1 cellular context compared by ENCODE assay signal in the genomic region with DNA sequence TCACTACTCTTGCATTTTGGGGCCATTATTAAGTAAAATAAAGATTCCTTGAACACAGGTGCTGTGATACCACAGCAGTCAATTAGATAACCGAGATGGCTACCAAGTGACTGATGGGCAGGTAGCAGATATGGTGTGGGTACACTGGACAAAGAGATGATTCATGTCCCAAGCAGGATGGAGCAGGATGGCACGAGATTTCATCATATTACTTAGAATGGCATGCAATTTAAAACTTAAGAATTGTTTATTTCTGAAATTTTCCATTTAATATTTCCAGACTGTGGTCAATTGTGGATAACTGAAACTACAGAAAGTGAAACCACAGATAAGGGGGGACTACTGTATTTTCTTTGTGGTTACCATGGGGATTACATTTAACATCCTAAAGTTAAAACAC.
TF ChIP-seq lines count a peak whose summit lies in the region.

No MANE protein-coding gene starts in this region.

TF ChIP-seq in GM23338, 12 proteins besides CTCF, POLR2A, EP300 and RAD21 (continued from another document):
- TF ChIP-seq, protein P1, sequence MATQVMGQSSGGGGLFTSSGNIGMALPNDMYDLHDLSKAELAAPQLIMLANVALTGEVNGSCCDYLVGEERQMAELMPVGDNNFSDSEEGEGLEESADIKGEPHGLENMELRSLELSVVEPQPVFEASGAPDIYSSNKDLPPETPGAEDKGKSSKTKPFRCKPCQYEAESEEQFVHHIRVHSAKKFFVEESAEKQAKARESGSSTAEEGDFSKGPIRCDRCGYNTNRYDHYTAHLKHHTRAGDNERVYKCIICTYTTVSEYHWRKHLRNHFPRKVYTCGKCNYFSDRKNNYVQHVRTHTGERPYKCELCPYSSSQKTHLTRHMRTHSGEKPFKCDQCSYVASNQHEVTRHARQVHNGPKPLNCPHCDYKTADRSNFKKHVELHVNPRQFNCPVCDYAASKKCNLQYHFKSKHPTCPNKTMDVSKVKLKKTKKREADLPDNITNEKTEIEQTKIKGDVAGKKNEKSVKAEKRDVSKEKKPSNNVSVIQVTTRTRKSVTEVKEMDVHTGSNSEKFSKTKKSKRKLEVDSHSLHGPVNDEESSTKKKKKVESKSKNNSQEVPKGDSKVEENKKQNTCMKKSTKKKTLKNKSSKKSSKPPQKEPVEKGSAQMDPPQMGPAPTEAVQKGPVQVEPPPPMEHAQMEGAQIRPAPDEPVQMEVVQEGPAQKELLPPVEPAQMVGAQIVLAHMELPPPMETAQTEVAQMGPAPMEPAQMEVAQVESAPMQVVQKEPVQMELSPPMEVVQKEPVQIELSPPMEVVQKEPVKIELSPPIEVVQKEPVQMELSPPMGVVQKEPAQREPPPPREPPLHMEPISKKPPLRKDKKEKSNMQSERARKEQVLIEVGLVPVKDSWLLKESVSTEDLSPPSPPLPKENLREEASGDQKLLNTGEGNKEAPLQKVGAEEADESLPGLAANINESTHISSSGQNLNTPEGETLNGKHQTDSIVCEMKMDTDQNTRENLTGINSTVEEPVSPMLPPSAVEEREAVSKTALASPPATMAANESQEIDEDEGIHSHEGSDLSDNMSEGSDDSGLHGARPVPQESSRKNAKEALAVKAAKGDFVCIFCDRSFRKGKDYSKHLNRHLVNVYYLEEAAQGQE (IDR thresholded peaks at IDR 0.05; ENCODE audit: unreplicated experiment), result no peak
- TF ChIP-seq STAT1 (IDR thresholded peaks at IDR 0.05; ENCODE audit: unreplicated experiment), result no peak
- no peak for TF ChIP-seq NANOG (IDR thresholded peaks at IDR 0.05; ENCODE audit: borderline replicate concordance)
- no peak for TF ChIP-seq EZH2phosphoT487 (IDR thresholded peaks at IDR 0.05; ENCODE audit: unreplicated experiment)
- no peak for TF ChIP-seq EZH2 (IDR thresholded peaks at IDR 0.05; ENCODE audit: low read depth, unreplicated experiment)
- no peak for TF ChIP-seq ZNF331 (CRISPR knock-in tag; IDR thresholded peaks at IDR 0.05; ENCODE audit: low read depth)
- TF ChIP-seq, protein P2, sequence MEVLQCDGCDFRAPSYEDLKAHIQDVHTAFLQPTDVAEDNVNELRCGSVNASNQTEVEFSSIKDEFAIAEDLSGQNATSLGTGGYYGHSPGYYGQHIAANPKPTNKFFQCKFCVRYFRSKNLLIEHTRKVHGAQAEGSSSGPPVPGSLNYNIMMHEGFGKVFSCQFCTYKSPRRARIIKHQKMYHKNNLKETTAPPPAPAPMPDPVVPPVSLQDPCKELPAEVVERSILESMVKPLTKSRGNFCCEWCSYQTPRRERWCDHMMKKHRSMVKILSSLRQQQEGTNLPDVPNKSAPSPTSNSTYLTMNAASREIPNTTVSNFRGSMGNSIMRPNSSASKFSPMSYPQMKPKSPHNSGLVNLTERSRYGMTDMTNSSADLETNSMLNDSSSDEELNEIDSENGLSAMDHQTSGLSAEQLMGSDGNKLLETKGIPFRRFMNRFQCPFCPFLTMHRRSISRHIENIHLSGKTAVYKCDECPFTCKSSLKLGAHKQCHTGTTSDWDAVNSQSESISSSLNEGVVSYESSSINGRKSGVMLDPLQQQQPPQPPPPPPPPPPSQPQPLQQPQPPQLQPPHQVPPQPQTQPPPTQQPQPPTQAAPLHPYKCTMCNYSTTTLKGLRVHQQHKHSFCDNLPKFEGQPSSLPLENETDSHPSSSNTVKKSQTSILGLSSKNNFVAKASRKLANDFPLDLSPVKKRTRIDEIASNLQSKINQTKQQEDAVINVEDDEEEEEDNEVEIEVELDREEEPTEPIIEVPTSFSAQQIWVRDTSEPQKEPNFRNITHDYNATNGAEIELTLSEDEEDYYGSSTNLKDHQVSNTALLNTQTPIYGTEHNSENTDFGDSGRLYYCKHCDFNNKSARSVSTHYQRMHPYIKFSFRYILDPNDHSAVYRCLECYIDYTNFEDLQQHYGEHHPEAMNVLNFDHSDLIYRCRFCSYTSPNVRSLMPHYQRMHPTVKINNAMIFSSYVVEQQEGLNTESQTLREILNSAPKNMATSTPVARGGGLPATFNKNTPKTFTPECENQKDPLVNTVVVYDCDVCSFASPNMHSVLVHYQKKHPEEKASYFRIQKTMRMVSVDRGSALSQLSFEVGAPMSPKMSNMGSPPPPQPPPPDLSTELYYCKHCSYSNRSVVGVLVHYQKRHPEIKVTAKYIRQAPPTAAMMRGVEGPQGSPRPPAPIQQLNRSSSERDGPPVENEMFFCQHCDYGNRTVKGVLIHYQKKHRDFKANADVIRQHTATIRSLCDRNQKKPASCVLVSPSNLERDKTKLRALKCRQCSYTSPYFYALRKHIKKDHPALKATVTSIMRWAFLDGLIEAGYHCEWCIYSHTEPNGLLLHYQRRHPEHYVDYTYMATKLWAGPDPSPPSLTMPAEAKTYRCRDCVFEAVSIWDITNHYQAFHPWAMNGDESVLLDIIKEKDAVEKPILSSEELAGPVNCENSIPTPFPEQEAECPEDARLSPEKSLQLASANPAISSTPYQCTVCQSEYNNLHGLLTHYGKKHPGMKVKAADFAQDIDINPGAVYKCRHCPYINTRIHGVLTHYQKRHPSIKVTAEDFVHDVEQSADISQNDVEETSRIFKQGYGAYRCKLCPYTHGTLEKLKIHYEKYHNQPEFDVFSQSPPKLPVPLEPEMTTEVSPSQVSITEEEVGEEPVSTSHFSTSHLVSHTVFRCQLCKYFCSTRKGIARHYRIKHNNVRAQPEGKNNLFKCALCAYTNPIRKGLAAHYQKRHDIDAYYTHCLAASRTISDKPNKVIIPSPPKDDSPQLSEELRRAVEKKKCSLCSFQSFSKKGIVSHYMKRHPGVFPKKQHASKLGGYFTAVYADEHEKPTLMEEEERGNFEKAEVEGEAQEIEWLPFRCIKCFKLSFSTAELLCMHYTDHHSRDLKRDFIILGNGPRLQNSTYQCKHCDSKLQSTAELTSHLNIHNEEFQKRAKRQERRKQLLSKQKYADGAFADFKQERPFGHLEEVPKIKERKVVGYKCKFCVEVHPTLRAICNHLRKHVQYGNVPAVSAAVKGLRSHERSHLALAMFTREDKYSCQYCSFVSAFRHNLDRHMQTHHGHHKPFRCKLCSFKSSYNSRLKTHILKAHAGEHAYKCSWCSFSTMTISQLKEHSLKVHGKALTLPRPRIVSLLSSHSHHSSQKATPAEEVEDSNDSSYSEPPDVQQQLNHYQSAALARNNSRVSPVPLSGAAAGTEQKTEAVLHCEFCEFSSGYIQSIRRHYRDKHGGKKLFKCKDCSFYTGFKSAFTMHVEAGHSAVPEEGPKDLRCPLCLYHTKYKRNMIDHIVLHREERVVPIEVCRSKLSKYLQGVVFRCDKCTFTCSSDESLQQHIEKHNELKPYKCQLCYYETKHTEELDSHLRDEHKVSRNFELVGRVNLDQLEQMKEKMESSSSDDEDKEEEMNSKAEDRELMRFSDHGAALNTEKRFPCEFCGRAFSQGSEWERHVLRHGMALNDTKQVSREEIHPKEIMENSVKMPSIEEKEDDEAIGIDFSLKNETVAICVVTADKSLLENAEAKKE (CRISPR knock-in tag; IDR thresholded peaks at IDR 0.05), result no peak
- TF ChIP-seq POLR2AphosphoS5 (IDR thresholded peaks at IDR 0.05; ENCODE audit: low read depth), result no peak
- TF ChIP-seq ZNF114 (CRISPR knock-in tag; IDR thresholded peaks at IDR 0.05), result no peak
- TF ChIP-seq, protein P3, sequence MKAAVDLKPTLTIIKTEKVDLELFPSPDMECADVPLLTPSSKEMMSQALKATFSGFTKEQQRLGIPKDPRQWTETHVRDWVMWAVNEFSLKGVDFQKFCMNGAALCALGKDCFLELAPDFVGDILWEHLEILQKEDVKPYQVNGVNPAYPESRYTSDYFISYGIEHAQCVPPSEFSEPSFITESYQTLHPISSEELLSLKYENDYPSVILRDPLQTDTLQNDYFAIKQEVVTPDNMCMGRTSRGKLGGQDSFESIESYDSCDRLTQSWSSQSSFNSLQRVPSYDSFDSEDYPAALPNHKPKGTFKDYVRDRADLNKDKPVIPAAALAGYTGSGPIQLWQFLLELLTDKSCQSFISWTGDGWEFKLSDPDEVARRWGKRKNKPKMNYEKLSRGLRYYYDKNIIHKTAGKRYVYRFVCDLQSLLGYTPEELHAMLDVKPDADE (IDR thresholded peaks at IDR 0.05), result no peak
- no peak for TF ChIP-seq JUNB (IDR thresholded peaks at IDR 0.05; ENCODE audit: unreplicated experiment)
TF ChIP-seq in GM23338: peak in this region for 0.
